ENCODE assay signal across 1 cellular context in genomic region chr11:74720596-74721478, GRCh38.
TF ChIP-seq lines count a peak whose summit lies in the region.

No MANE protein-coding gene starts in this region.

TF ChIP-seq in GM23338, 12 proteins besides CTCF, POLR2A, EP300 and RAD21 (continued from another document):
- TF ChIP-seq ZNF462 (CRISPR knock-in tag; IDR thresholded peaks at IDR 0.05) (no peak), ZNF114 (CRISPR knock-in tag; IDR thresholded peaks at IDR 0.05) (no peak), JUNB (IDR thresholded peaks at IDR 0.05; ENCODE audit: unreplicated experiment) (no peak), REST (IDR thresholded peaks at IDR 0.05; ENCODE audit: unreplicated experiment) (no peak), ZNF331 (CRISPR knock-in tag; IDR thresholded peaks at IDR 0.05; ENCODE audit: low read depth) (no peak), POLR2AphosphoS5 (IDR thresholded peaks at IDR 0.05; ENCODE audit: low read depth) (no peak), ETS1 (IDR thresholded peaks at IDR 0.05) (no peak)
